In the genomic region with DNA sequence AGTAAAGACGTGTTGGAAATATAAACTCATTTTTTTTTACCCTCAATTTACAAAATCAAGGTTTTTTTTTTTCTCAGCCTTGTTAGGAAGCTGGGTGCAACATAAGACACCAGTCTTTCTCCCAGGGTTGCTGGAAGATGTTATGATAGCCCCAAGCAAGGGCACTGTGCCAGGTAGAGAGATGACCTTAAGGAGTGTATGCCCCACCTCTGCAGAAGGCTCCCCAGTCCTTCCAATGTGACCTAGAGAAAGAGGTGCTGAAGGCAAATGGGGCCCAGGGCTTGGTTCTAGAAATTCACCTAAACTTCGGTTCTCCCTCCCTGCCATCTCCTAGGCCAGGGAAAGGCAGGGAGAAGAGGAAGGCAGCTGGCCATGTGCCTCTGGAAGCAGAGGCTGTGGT, we compare ENCODE assay signal across 1 cellular context.
TF ChIP-seq lines count a peak whose summit lies in the region.

No MANE protein-coding gene starts in this region.

TF ChIP-seq in SK-N-SH treated with all-trans-retinoic acid at 6 μM for 48 hours, 23 proteins besides CTCF, POLR2A, EP300 and RAD21 (continued from another document):
- TF ChIP-seq, protein P1, sequence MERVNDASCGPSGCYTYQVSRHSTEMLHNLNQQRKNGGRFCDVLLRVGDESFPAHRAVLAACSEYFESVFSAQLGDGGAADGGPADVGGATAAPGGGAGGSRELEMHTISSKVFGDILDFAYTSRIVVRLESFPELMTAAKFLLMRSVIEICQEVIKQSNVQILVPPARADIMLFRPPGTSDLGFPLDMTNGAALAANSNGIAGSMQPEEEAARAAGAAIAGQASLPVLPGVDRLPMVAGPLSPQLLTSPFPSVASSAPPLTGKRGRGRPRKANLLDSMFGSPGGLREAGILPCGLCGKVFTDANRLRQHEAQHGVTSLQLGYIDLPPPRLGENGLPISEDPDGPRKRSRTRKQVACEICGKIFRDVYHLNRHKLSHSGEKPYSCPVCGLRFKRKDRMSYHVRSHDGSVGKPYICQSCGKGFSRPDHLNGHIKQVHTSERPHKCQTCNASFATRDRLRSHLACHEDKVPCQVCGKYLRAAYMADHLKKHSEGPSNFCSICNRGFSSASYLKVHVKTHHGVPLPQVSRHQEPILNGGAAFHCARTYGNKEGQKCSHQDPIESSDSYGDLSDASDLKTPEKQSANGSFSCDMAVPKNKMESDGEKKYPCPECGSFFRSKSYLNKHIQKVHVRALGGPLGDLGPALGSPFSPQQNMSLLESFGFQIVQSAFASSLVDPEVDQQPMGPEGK (CRISPR knock-in tag; IDR thresholded peaks at IDR 0.05; ENCODE audit: borderline replicate concordance) = no peak
- TF ChIP-seq ZNF8 (CRISPR knock-in tag; IDR thresholded peaks at IDR 0.05) (no peak), ZFP30 (CRISPR knock-in tag; IDR thresholded peaks at IDR 0.05) (no peak)
- TF ChIP-seq, protein P2, sequence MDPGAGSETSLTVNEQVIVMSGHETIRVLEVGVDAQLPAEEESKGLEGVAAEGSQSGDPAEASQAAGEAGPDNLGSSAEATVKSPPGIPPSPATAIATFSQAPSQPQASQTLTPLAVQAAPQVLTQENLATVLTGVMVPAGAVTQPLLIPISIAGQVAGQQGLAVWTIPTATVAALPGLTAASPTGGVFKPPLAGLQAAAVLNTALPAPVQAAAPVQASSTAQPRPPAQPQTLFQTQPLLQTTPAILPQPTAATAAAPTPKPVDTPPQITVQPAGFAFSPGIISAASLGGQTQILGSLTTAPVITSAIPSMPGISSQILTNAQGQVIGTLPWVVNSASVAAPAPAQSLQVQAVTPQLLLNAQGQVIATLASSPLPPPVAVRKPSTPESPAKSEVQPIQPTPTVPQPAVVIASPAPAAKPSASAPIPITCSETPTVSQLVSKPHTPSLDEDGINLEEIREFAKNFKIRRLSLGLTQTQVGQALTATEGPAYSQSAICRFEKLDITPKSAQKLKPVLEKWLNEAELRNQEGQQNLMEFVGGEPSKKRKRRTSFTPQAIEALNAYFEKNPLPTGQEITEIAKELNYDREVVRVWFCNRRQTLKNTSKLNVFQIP (CRISPR knock-in tag; IDR thresholded peaks at IDR 0.05; ENCODE audit: borderline replicate concordance, low read depth) = no peak
